Comparison of ENCODE assay signal across 18 cellular contexts in the genomic region with DNA sequence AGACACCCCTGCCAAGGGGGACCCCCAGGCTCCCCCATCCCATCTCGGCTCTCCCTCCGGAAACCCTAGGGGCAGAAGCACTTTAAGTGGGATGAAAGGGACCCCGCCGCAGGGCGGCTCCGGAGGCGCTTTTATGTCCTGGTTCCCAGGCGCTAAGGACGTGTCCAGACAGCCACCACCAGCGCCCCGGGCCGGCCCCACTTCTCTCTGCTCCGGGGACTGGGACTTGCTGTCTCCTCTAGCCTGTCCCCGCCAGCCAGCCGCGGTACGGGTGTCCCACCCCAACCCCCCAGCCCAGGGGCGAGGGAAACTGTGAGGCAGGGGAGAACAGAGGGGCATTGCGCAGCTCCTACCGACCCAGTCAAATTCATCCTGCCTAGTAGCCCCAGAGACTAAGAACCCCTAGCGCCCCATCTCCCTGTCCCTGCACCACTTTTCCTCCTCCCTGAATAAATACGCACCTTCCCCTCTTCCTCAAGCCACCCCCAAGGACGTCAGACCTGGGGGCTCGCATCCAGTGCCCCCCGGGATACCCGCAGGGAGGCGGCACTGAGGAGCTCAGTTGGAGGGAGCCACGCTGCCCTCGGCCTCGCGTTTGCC. TPM values are rescaled to one million over a fixed set of nuclear protein-coding genes. Genes with fewer than 3 reads are reported as not detected.
DNase-seq lines count a peak whose midpoint lies in the region; ATAC-seq and TF ChIP-seq lines count a peak whose summit lies in the region.
"Had no signal": no experiment of that assay in that cellular context is flagged by ENCODE, and none has a peak within 500 bp of the region (broad histone marks: within the 10 kb centered on the region; RNA-seq: fewer than 3 reads in every experiment).

No MANE protein-coding gene starts in this region.

- H3K18ac ChIP-seq in trophoblast cell (ENCODE audit: low read length), result peak overlapping the region; percentile 7

- peak overlapping the region; percentile 72 for H4K91ac ChIP-seq in trophoblast cell (ENCODE audit: low read depth, low read length)

- H3K4me3 ChIP-seq in iPS-15b (ENCODE audit: low read depth, low read length) (peak overlapping the region; percentile 61), trophoblast cell (ENCODE audit: low read depth, low read length) (peak overlapping the region; percentile 1), psoas muscle (no peak overlapping the region)
- H3K4me3 ChIP-seq: ascending aorta, lower lobe of right lung, prostate gland had no signal

- H3K27ac ChIP-seq in trophoblast cell (ENCODE audit: low read depth, low read length), result peak overlapping the region; percentile 48
- no peak overlapping the region for H3K27ac ChIP-seq in psoas muscle
- H3K27ac ChIP-seq: 22Rv1, ascending aorta, epithelial cell of prostate, foreskin keratinocyte, lower lobe of right lung, prostate gland had no signal

- H3K36me3 ChIP-seq in iPS-15b (ENCODE audit: control insufficient read depth, insufficient read depth, low read length), result no peaks in the 10 kb centered on the region
- H3K36me3 ChIP-seq in trophoblast cell (ENCODE audit: control insufficient read depth in 1 of 2, insufficient read depth in 2 of 2, low read length in 2 of 2), result peaks cover 9 to 19% of the 10 kb centered on the region in 2 experiments
- no peaks in the 10 kb centered on the region for H3K36me3 ChIP-seq in psoas muscle (ENCODE audit: insufficient read depth in 1 of 2, low read depth in 1 of 2)
- H3K36me3 ChIP-seq: ascending aorta, lower lobe of right lung, prostate gland had no signal

- no peak overlapping the region for H2AFZ ChIP-seq in trophoblast cell (ENCODE audit: insufficient read depth, low read length, poor library complexity)

- H3K79me2 ChIP-seq in trophoblast cell (ENCODE audit: control insufficient read depth, insufficient read depth, low read length, poor library complexity), result peaks cover 17% of the 10 kb centered on the region

- no peak overlapping the region for H4K8ac ChIP-seq in trophoblast cell (ENCODE audit: low read depth, low read length)

- H2BK12ac ChIP-seq in trophoblast cell (ENCODE audit: low read length), result peak overlapping the region; percentile 31

- DNase-seq in DMS 273 (lab: John Stamatoyannopoulos, UW; ENCODE audit: unreplicated experiment), result peak; percentile 29
- DNase-seq in DMS 273 treated with DMSO at 0.1 percent for 48 hours (lab: John Stamatoyannopoulos, UW), result no peak
- DNase-seq in SW480 (ENCODE audit: low spot score), result peak; percentile 22
- peak in 1 of 2 donors; percentile 23 for DNase-seq in trophoblast cell
- no peak for DNase-seq in psoas muscle
- no peak for DNase-seq in cortex of kidney (lab: John Stamatoyannopoulos, UW)
- DNase-seq in nucleus accumbens (lab: John Stamatoyannopoulos, UW), result no peak
- DNase-seq: Calu3, lower lobe of right lung, naive B cell, NCI-H1436, NCI-H2227 treated with DMSO at 0.1 percent for 48 hours had no signal

- no CpG with 5 or more reads among the region's 31 CpGs for WGBS in trophoblast cell (ENCODE audit: extremely low coverage, insufficient coverage, insufficient read length)
- WGBS in psoas muscle, 3 donors, result 13 to 19% (median 17%) methylated on average over 25 to 31 of the region's 31 CpGs

- H3K9me3 ChIP-seq in iPS-15b (ENCODE audit: control insufficient read depth, insufficient read depth, low read length) (no peaks in the 10 kb centered on the region), trophoblast cell (ENCODE audit: insufficient read depth, low read depth, low read length) (no peaks in the 10 kb centered on the region), psoas muscle (no peaks in the 10 kb centered on the region)
- H3K9me3 ChIP-seq: ascending aorta, lower lobe of right lung, prostate gland had no signal

- H3K27me3 ChIP-seq in iPS-15b (ENCODE audit: control insufficient read depth, insufficient read depth, low read length), result peaks cover 68% of the 10 kb centered on the region
- H3K27me3 ChIP-seq in trophoblast cell (ENCODE audit: insufficient read depth, low read length), result no peaks in the 10 kb centered on the region
- peaks cover 0 to 63% (median 28%) of the 10 kb centered on the region in 3 donors for H3K27me3 ChIP-seq in psoas muscle (ENCODE audit: insufficient read depth in 3 of 3, low read length in 2 of 3)

- peaks cover 28% of the 10 kb centered on the region for H3K79me1 ChIP-seq in trophoblast cell (ENCODE audit: low read length)

- H3K23ac ChIP-seq in trophoblast cell (ENCODE audit: low read length), result no peak overlapping the region

- no peak for ATAC-seq in psoas muscle
- ATAC-seq: foreskin keratinocyte, lower lobe of right lung had no signal

- intact Hi-C loops in psoas muscle (cut with DNase I), result loop anchor here in 1 of 2 donors (5.0 to 10.0 kb wide), 2 partner anchors 170 to 288 kb away; no protein-coding TSS in a partner anchor

- H3K4me1 ChIP-seq in iPS-15b (ENCODE audit: control insufficient read depth, insufficient read depth, low read length), result peaks cover 16% of the 10 kb centered on the region
- peaks cover 31 to 34% of the 10 kb centered on the region in 2 experiments for H3K4me1 ChIP-seq in trophoblast cell (ENCODE audit: control insufficient read depth in 1 of 2, insufficient read depth in 2 of 2, low read length in 2 of 2)
- H3K4me1 ChIP-seq in psoas muscle, result peaks cover 16% of the 10 kb centered on the region

- H2BK120ac ChIP-seq in trophoblast cell (ENCODE audit: insufficient read depth, low read length, poor library complexity), result peak overlapping the region; percentile 27

- no peak overlapping the region for H3K9ac ChIP-seq in iPS-15b (ENCODE audit: low read depth, low read length)
- H3K9ac ChIP-seq in trophoblast cell (ENCODE audit: low read length), result no peak overlapping the region

- H2BK5ac ChIP-seq in trophoblast cell (ENCODE audit: low read depth, low read length, poor library complexity), result peak overlapping the region; percentile 27

- peak overlapping the region; percentile 51 for H3K4ac ChIP-seq in trophoblast cell (ENCODE audit: low read depth, low read length)

- no peak for TF ChIP-seq CTCF in psoas muscle (IDR thresholded peaks at IDR 0.05)

- H3K14ac ChIP-seq in trophoblast cell (ENCODE audit: low read length), result peak overlapping the region; percentile 57

- no peak overlapping the region for H2AK5ac ChIP-seq in trophoblast cell (ENCODE audit: low read length)

- peak overlapping the region; percentile 22 for H4K12ac ChIP-seq in trophoblast cell (ENCODE audit: low read depth, low read length)

- peak overlapping the region; percentile 39 for H3K4me2 ChIP-seq in trophoblast cell (ENCODE audit: low read length)

RNA-seq across cellular contexts. Expression of gene SP6, which starts 4.1 kb away (rescaled TPM):
- polyA plus RNA-seq in trophoblast cell (2013), result 209 and 234 TPM in 2 replicates
- total RNA-seq in psoas muscle, result under 1 TPM in 1 of 4 donors, not detected in 3; 0.16 TPM
- polyA plus RNA-seq in psoas muscle, result under 1 TPM in 2 of 3 donors, not detected in 1; 0.04 to 0.27 TPM

RNA-seq across cellular contexts. Expression of gene SCRN2, which starts 5.8 kb away (rescaled TPM):
- polyA plus RNA-seq in trophoblast cell (2013), result 19.9 and 20.8 TPM in 2 replicates
- 10 to 100 TPM; 12.2 to 33.5 (median 19.5) TPM for total RNA-seq in psoas muscle
- 10 to 100 TPM; 10.7 to 18.8 (median 15.1) TPM for polyA plus RNA-seq in psoas muscle

RNA-seq across cellular contexts. Expression of gene LRRC46, which starts 15.4 kb away (rescaled TPM):
- 0.29 and 0.42 TPM in 2 replicates for polyA plus RNA-seq in trophoblast cell (2013)
- total RNA-seq in psoas muscle, result under 1 TPM in 2 of 4 donors, not detected in 2; 0.15 to 0.54 TPM
- polyA plus RNA-seq in psoas muscle, result under 1 TPM; 0.08 to 0.40 (median 0.22) TPM
- total RNA-seq: ascending aorta had no signal

RNA-seq across cellular contexts. Expression of gene MRPL10, which starts 15.5 kb away (rescaled TPM):
- 43.6 and 46.2 TPM in 2 replicates for polyA plus RNA-seq in trophoblast cell (2013)
- total RNA-seq in psoas muscle, result 10 to 100 TPM; 37.8 to 51.9 (median 46.3) TPM
- polyA plus RNA-seq in psoas muscle, result 10 to 100 TPM; 44.1 to 78.6 (median 56.1) TPM

RNA-seq across cellular contexts. Expression of gene OSBPL7, which starts 25.2 kb away (rescaled TPM):
- 5.0 and 5.2 TPM in 2 replicates for polyA plus RNA-seq in trophoblast cell (2013)
- total RNA-seq in psoas muscle, result 10 to 100 TPM in 1 of 4 donors, 1 to 10 TPM in 3; 2.6 to 23.4 (median 5.3) TPM
- 1 to 10 TPM in 2 of 3 donors, under 1 TPM in 1; 0.95 to 1.7 (median 1.3) TPM for polyA plus RNA-seq in psoas muscle

Comparison
In these comparisons a context has a peak if more than half of its experiments do, and no peak if none do; other contexts are left out.
1. DNase-seq: peak in DMS 273 (single experiment) and SW480 (single experiment); none in DMS 273 treated with DMSO at 0.1 percent for 48 hours (single experiment), psoas muscle (0 of 2), cortex of kidney (single experiment) and nucleus accumbens (0 of 56).